ENCODE assay signal across 34 cellular contexts in the genomic region with DNA sequence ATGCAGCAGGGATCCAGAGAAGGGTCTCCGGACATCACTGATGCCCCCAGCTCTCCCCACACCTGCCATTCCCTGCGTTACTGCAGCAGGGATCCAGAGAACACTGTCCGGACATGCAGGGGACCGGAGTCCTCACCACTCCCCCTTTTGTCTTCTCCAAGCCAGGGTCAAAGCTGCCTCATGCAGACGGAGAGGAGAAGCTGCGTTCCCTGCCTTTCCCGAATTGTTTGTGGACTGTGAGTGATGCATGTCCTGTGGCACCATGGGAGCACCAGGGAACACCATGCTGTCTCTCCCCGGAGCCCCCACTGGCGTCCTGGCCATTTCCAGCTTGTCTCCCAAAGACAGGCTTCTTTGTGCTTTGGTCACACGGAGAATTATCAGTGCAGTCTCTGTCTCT.
"Had no signal": no experiment of that assay in that cellular context is flagged by ENCODE, and none has a peak within 500 bp of the region (broad histone marks: within the 10 kb centered on the region; RNA-seq: fewer than 3 reads in every experiment).

No MANE protein-coding gene starts in this region.

- H3K36me3 ChIP-seq: brain microvascular endothelial cell had no signal

- H3K27ac ChIP-seq: brain microvascular endothelial cell, KMS-11, VCaP had no signal

- H3K36me3 Mint-ChIP-seq: activated CD4-positive, alpha-beta memory T cell treated with anti-CD3 and anti-CD28 coated beads for 36 hours; activated naive CD8-positive, alpha-beta T cell treated with anti-CD3 and anti-CD28 coated beads for 36 hours had no signal

- H3K4me3 Mint-ChIP-seq: activated B cell treated with CpG ODN at 0.5 μM for 24 hours; activated CD4-positive, alpha-beta memory T cell treated with anti-CD3 and anti-CD28 coated beads for 36 hours; activated naive CD8-positive, alpha-beta T cell treated with anti-CD3 and anti-CD28 coated beads for 36 hours; activated T-cell treated with anti-CD3 and anti-CD28 coated beads, Interleukin-2, amount 50 U/mL, for 4 hours; activated T-helper 1 cell treated with anti-CD3 and anti-CD28 coated beads, Interleukin-12 subunit alpha, Interleukin-12 subunit beta, Interleukin-2, Interleukin-4 antibody, amounts not matched to agents 30 ng/mL and 10 ng/mL and 1 ng/mL, durations not matched to agents 14 hours and 24 hours and 36 hours had no signal

- ATAC-seq: activated T-cell treated with anti-CD3 and anti-CD28 coated beads, Interleukin-2, amount 50 U/mL, for 4 hours had no signal

- H3K27me3 Mint-ChIP-seq: activated B cell treated with CpG ODN at 0.5 μM for 24 hours; activated naive CD8-positive, alpha-beta T cell treated with anti-CD3 and anti-CD28 coated beads for 36 hours had no signal

- H3K4me1 Mint-ChIP-seq: activated B cell treated with CpG ODN at 0.5 μM for 24 hours; activated naive CD8-positive, alpha-beta T cell treated with anti-CD3 and anti-CD28 coated beads for 36 hours had no signal

- DNase-seq: activated B cell treated with CpG ODN at 0.5 μM for 24 hours; activated CD4-positive, alpha-beta memory T cell treated with anti-CD3 and anti-CD28 coated beads for 36 hours; activated CD4-positive, alpha-beta T cell treated with anti-CD3 and anti-CD28 coated beads for 4 hours; activated CD4-positive, alpha-beta T cell treated with anti-CD3 and anti-CD28 coated beads, Interleukin-2, amount 50 U/mL, for 1 hour; activated CD4-positive, CD25-positive, alpha-beta regulatory T cell treated with anti-CD3 and anti-CD28 coated beads, Interleukin-2, amount 50 U/mL, for 72 hours; activated CD8-positive, alpha-beta memory T cell treated with anti-CD3 and anti-CD28 coated beads, Interleukin-2, amount 50 U/mL, for 4 hours; activated naive CD4-positive, alpha-beta T cell; activated naive CD4-positive, alpha-beta T cell treated with anti-CD3 and anti-CD28 coated beads, Interleukin-2, amount 50 U/mL, for 16 hours; activated naive CD8-positive, alpha-beta T cell treated with anti-CD3 and anti-CD28 coated beads for 36 hours; activated T-cell treated with anti-CD3 and anti-CD28 coated beads for 4 hours; activated T-cell treated with anti-CD3 and anti-CD28 coated beads, Interleukin-2, amount 50 U/mL, for 4 hours; amniotic stem cell; brain microvascular endothelial cell; central memory CD4-positive, alpha-beta T cell; NCI-H1092 treated with DMSO at 0.1 percent for 48 hours; NCI-H1417; NCI-H146; NCI-H187; NCI-H2029 treated with DMSO at 0.1 percent for 48 hours; NCI-H2107; NCI-H2171; NCI-H510A; NCI-H526; NCI-H748 treated with DMSO at 0.1 percent for 48 hours; NK-92 treated with Interleukin-12 subunit alpha and Interleukin-12 subunit beta, amount 100 ng/mL, for 24 hours; OCI-M1; Right ventricle myocardium superior; SW 1271; T-helper 1 cell; T-helper 2 cell; T-helper 9 cell had no signal

- H3K27me3 ChIP-seq: brain microvascular endothelial cell had no signal

- H3K9me3 Mint-ChIP-seq: activated CD4-positive, alpha-beta memory T cell treated with anti-CD3 and anti-CD28 coated beads for 36 hours; activated naive CD8-positive, alpha-beta T cell treated with anti-CD3 and anti-CD28 coated beads for 36 hours; activated T-cell treated with anti-CD3 and anti-CD28 coated beads, Interleukin-2, amount 50 U/mL, for 4 hours; activated T-helper 1 cell treated with anti-CD3 and anti-CD28 coated beads, Interleukin-12 subunit alpha, Interleukin-12 subunit beta, Interleukin-2, Interleukin-4 antibody, amounts not matched to agents 30 ng/mL and 10 ng/mL and 1 ng/mL, durations not matched to agents 14 hours and 24 hours and 36 hours had no signal

- H3K27ac Mint-ChIP-seq: activated B cell treated with CpG ODN at 0.5 μM for 24 hours; activated CD4-positive, alpha-beta memory T cell treated with anti-CD3 and anti-CD28 coated beads for 36 hours; activated naive CD8-positive, alpha-beta T cell treated with anti-CD3 and anti-CD28 coated beads for 36 hours; activated T-helper 1 cell treated with anti-CD3 and anti-CD28 coated beads, Interleukin-12 subunit alpha, Interleukin-12 subunit beta, Interleukin-2, Interleukin-4 antibody, amounts not matched to agents 30 ng/mL and 10 ng/mL and 1 ng/mL, durations not matched to agents 14 hours and 24 hours and 36 hours had no signal

- H3K9ac ChIP-seq: KMS-11 had no signal

- H3K4me2 ChIP-seq: KMS-11 had no signal
